In genomic region chr19:808176-808741, GRCh38 we compare ENCODE assay signal across 2 cellular contexts.
TF ChIP-seq lines count a peak whose summit lies in the region.

No MANE protein-coding gene starts in this region.

TF ChIP-seq in GM23338, 12 proteins besides CTCF, POLR2A, EP300 and RAD21:
- no peak for TF ChIP-seq JUNB (IDR thresholded peaks at IDR 0.05; ENCODE audit: unreplicated experiment)

TF ChIP-seq in H1, 55 proteins besides CTCF, POLR2A, EP300 and RAD21:
- no peak for TF ChIP-seq KDM5A (IDR thresholded peaks at IDR 0.05; ENCODE audit: low read length)
- no peak for TF ChIP-seq USF2 (IDR thresholded peaks at IDR 0.05; ENCODE audit: low read length)
- no peak for TF ChIP-seq SP4 (IDR thresholded peaks at IDR 0.05; ENCODE audit: low read length)
- no peak for TF ChIP-seq HDAC2 (IDR thresholded peaks at IDR 0.05; ENCODE audit: borderline replicate concordance in 1 of 2, low read depth in 2 of 2, low read length in 2 of 2)
- peak; percentile 89 for TF ChIP-seq POLR2AphosphoS5 (IDR thresholded peaks at IDR 0.05; ENCODE audit: low read depth, low read length)
TF ChIP-seq in H1: peak in this region for 1.
